Comparison of ENCODE assay signal across 19 cellular contexts in genomic region chr12:127881371-127882140, GRCh38.
A peak's percentile ranks its signal among the peaks of the same experiment; 100 is the strongest.
DNase-seq lines count a peak whose midpoint lies in the region; ATAC-seq and TF ChIP-seq lines count a peak whose summit lies in the region.
"Had no signal": no experiment of that assay in that cellular context is flagged by ENCODE, and none has a peak within 500 bp of the region (broad histone marks: within the 10 kb centered on the region; RNA-seq: fewer than 3 reads in every experiment).

No MANE protein-coding gene starts in this region.

- POLR2A ChIA-PET in A673 (lab: Charles Lee; ENCODE audit: low non-redundant PET) = no interaction called here

- peak; percentile 11 for DNase-seq in A673 (ENCODE audit: low spot score)
- peak; percentile 17 for DNase-seq in RPMI7951 (ENCODE audit: low read depth)
- peak; percentile 16 for DNase-seq in fibroblast of peridontal ligament (ENCODE audit: extremely low read depth)
- peak; percentile 65 for DNase-seq in mesendoderm
- no peak for DNase-seq in NCI-H69 (lab: John Stamatoyannopoulos, UW)
- no peak for DNase-seq in AG08395 (ENCODE audit: low spot score)
- DNase-seq in dermis blood vessel endothelial cell = no peak
- DNase-seq: AML-193, DMS53, GM23248, MV-4-11, NCI-H1417, NCI-H187 treated with DMSO at 0.1 percent for 48 hours, NCI-H446 treated with DMSO at 0.1 percent for 48 hours, NCI-H748 treated with DMSO at 0.1 percent for 48 hours, PC-3 had no signal

- H2BK120ac ChIP-seq in mesendoderm (ENCODE audit: low read depth, low read length) = no peak overlapping the region

- H2BK15ac ChIP-seq in mesendoderm (replicated peaks; ENCODE audit: low read depth) = no peak overlapping the region

- no peak for TF ChIP-seq CTCF in A673 (conservative IDR thresholded peaks at IDR 0.05; ENCODE audit: low read depth, low read length)

- no peaks in the 10 kb centered on the region for H3K9me3 ChIP-seq in A673 (ENCODE audit: low read depth, low read length, poor library complexity, severe bottlenecking)
- H3K9me3 ChIP-seq: SJSA1 had no signal

- H3K27ac ChIP-seq in A673 (ENCODE audit: low read depth, low read length, poor library complexity, severe bottlenecking) (no peak overlapping the region), mesendoderm (ENCODE audit: low read depth, low read length) (no peak overlapping the region)
- H3K27ac ChIP-seq: GM23248, SJSA1 had no signal

- no peak overlapping the region for H3K23ac ChIP-seq in mesendoderm (ENCODE audit: low read length)

- no peak overlapping the region for H2AK5ac ChIP-seq in mesendoderm (ENCODE audit: low read length)

- no peak overlapping the region for H4K8ac ChIP-seq in mesendoderm (ENCODE audit: low read depth, low read length)

- H3K4me3 ChIP-seq in A673 (ENCODE audit: low read depth, low read length, poor library complexity, severe bottlenecking) (no peak overlapping the region), mesendoderm (ENCODE audit: low read length) (no peak overlapping the region)
- H3K4me3 ChIP-seq: GM23248, SJSA1 had no signal

- intact Hi-C loops in A673 (cut with micrococcal nuclease; ENCODE audit: unreplicated experiment) = no loop called here

- no peak overlapping the region for H3K4me2 ChIP-seq in mesendoderm (ENCODE audit: low read length)

- no TSS peak for BruUV-seq in A673 (replicated peaks; lab: Mats Ljungman, UMichigan)

- H3K36me3 ChIP-seq in A673 (ENCODE audit: insufficient read depth, low read length, poor library complexity, severe bottlenecking) (no peaks in the 10 kb centered on the region), mesendoderm (ENCODE audit: control insufficient read depth, insufficient read depth, low read length) (no peaks in the 10 kb centered on the region)
- H3K36me3 ChIP-seq: SJSA1 had no signal

- no peak overlapping the region for H3K4ac ChIP-seq in mesendoderm (ENCODE audit: low read depth, low read length)

- H3K79me2 ChIP-seq in mesendoderm (ENCODE audit: control insufficient read depth, insufficient read depth, low read length) = no peaks in the 10 kb centered on the region

- H4K5ac ChIP-seq in mesendoderm (ENCODE audit: low read length) = no peak overlapping the region

- no peak overlapping the region for H2BK5ac ChIP-seq in mesendoderm (ENCODE audit: low read length)

- no peaks in the 10 kb centered on the region for H3K4me1 ChIP-seq in A673 (ENCODE audit: insufficient read depth, low read length, poor library complexity, severe bottlenecking)
- no peaks in the 10 kb centered on the region for H3K4me1 ChIP-seq in mesendoderm (ENCODE audit: control insufficient read depth, low read depth, low read length)
- H3K4me1 ChIP-seq: SJSA1 had no signal

- WGBS in mesendoderm (ENCODE audit: extremely low coverage, insufficient coverage, low lambda C conversion rate) = 100% methylated on average over 1 of the region's 3 CpGs

- H3K9ac ChIP-seq in mesendoderm (ENCODE audit: low read length) = no peak overlapping the region
- H3K9ac ChIP-seq: GM23248 had no signal

- no peaks in the 10 kb centered on the region for H3K79me1 ChIP-seq in mesendoderm (ENCODE audit: low read length)

- H3K27me3 ChIP-seq in A673 (replicated peaks; ENCODE audit: insufficient read depth, low read depth, low read length, poor library complexity) = no peaks in the 10 kb centered on the region
- H3K27me3 ChIP-seq in mesendoderm (ENCODE audit: insufficient read depth, low read length, poor library complexity) = no peaks in the 10 kb centered on the region
- H3K27me3 ChIP-seq: SJSA1 had no signal

- no peak overlapping the region for H3K18ac ChIP-seq in mesendoderm (ENCODE audit: low read length)

- CTCF ChIA-PET in A673 (lab: Charles Lee) = no interaction called here

- no peak overlapping the region for H3K56ac ChIP-seq in mesendoderm (ENCODE audit: low read length)

- ATAC-seq in GM21423 (IDR thresholded peaks at IDR 0.05; ENCODE audit: unreplicated experiment) = no peak
- ATAC-seq: HCT116, PC-3 had no signal

Comparison
In these comparisons a context has a peak if more than half of its experiments do, and no peak if none do; other contexts are left out.
1. DNase-seq: peak in A673 (single experiment), RPMI7951 (single experiment), fibroblast of peridontal ligament (single experiment) and mesendoderm (single experiment); none in NCI-H69 (single experiment), AG08395 (single experiment) and dermis blood vessel endothelial cell (single experiment).